ENCODE assay signal across 21 cellular contexts in genomic region chr9:135260776-135261175, GRCh38.
DNase-seq lines count a peak whose midpoint lies in the region; ATAC-seq and TF ChIP-seq lines count a peak whose summit lies in the region.
"Had no signal": no experiment of that assay in that cellular context is flagged by ENCODE, and none has a peak within 500 bp of the region (broad histone marks: within the 10 kb centered on the region; RNA-seq: fewer than 3 reads in every experiment).

No MANE protein-coding gene starts in this region.

- H3K36me3 ChIP-seq in H7 (replicated peaks; ENCODE audit: control insufficient read depth, insufficient read depth, low read length) (no peaks in the 10 kb centered on the region), lower lobe of right lung (no peaks in the 10 kb centered on the region)
- H3K36me3 ChIP-seq: BE2C; BLaER1 treated with 17β-estradiol and CSF1 and Interleukin-3, amounts not matched to agents 10 nM and 100 nM had no signal

- DNase-seq in H7 (peak; percentile 80), iPS-NIHi7 (ENCODE audit: extremely low spot score) (peak; percentile 45), left ventricle myocardium superior (no peak), lower lobe of right lung (no peak), NCI-H510A treated with DMSO at 0.1 percent for 48 hours (lab: John Stamatoyannopoulos, UW) (no peak)
- DNase-seq: 8988T; ACHN; AML-193; BE2C; CD4-positive, alpha-beta T cell; CD8-positive, alpha-beta memory T cell; DMS 273 treated with DMSO at 0.1 percent for 48 hours; DMS79; EL; GDM1; GM23248; HCEC 1CT had no signal

- H3K27me3 ChIP-seq in H7 (ENCODE audit: control insufficient read depth, insufficient read depth, low read length), result no peaks in the 10 kb centered on the region
- H3K27me3 ChIP-seq in lower lobe of right lung (ENCODE audit: low read depth), result peaks cover 15% of the 10 kb centered on the region
- H3K27me3 ChIP-seq: BE2C had no signal

- H3K4me3 ChIP-seq in H7 (ENCODE audit: insufficient read depth, low read depth, low read length), result no peak overlapping the region
- H3K4me3 ChIP-seq in lower lobe of right lung, result no peak overlapping the region
- H3K4me3 ChIP-seq: A549; BLaER1 treated with 17β-estradiol and CSF1 and Interleukin-3, amounts not matched to agents 10 nM and 100 nM; GM12878; GM23248 had no signal

- TF ChIP-seq CTCF in lower lobe of right lung (IDR thresholded peaks at IDR 0.05), result no peak

- no peaks in the 10 kb centered on the region for H3K9me3 ChIP-seq in lower lobe of right lung
- H3K9me3 ChIP-seq: A549; BE2C; BLaER1 treated with 17β-estradiol and CSF1 and Interleukin-3, amounts not matched to agents 10 nM and 100 nM had no signal

- no peaks in the 10 kb centered on the region for H3K4me1 ChIP-seq in lower lobe of right lung
- H3K4me1 ChIP-seq: A549 had no signal

- peak overlapping the region; percentile 24 for H3K27ac ChIP-seq in angular gyrus (ENCODE audit: low read depth, low read length)
- no peak overlapping the region for H3K27ac ChIP-seq in lower lobe of right lung
- H3K27ac ChIP-seq: A549; BLaER1 treated with 17β-estradiol and CSF1 and Interleukin-3, amounts not matched to agents 10 nM and 100 nM; GM23248 had no signal

- intact Hi-C loops in left ventricle myocardium superior (cut with micrococcal nuclease) (no loop called here), lower lobe of right lung (cut with DNase I) (no loop called here)

- ATAC-seq in left ventricle myocardium superior (no peak), lower lobe of right lung (no peak)
- ATAC-seq: A549, GM12878 had no signal

Comparison
In these comparisons a context has a peak if more than half of its experiments do, and no peak if none do; other contexts are left out.
1. DNase-seq: peak in H7 (single experiment) and iPS-NIHi7 (single experiment); none in left ventricle myocardium superior (single experiment), lower lobe of right lung (single experiment) and NCI-H510A treated with DMSO at 0.1 percent for 48 hours (single experiment).